ENCODE assay signal across 19 cellular contexts in the genomic region with DNA sequence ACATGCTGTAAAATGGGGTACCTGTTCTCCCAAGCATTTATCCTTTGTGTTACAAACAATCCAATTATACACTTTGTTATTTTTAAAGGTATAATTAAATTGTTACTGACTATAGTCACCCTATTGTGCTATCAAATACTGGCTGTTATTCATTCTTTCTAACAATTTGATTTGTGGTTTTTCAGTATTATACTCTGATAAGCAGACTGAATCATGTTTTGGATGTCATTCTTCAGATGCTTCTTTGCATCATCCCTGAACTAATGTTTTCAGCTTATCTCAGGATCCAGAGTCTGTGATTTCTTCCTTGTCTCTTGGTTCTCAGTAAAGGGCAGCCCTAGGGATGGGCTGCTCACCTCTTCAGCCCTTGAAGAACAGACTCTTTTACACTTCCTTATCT.
DNase-seq lines count a peak whose midpoint lies in the region; ATAC-seq and TF ChIP-seq lines count a peak whose summit lies in the region.
"Had no signal": no experiment of that assay in that cellular context is flagged by ENCODE, and none has a peak within 500 bp of the region (broad histone marks: within the 10 kb centered on the region; RNA-seq: fewer than 3 reads in every experiment).

No MANE protein-coding gene starts in this region.

- no peaks in the 10 kb centered on the region; the same call in 1 of the 2 replicates for H3K36me3 Mint-ChIP-seq in WTC11
- H3K36me3 Mint-ChIP-seq in HFFc6 (ENCODE audit: low read depth), result no peaks in the 10 kb centered on the region
- H3K36me3 Mint-ChIP-seq: CD4-positive, CD25-positive, alpha-beta regulatory T cell; IgD-negative memory B cell; T-cell had no signal

- TF ChIP-seq CTCF in WTC11 (IDR thresholded peaks at IDR 0.05) (no peak), HFFc6 (IDR thresholded peaks at IDR 0.05) (no peak)

- H3K4me1 Mint-ChIP-seq in WTC11 (peaks cover 11% of the 10 kb centered on the region), HFFc6 (ENCODE audit: low read depth) (no peaks in the 10 kb centered on the region)
- H3K4me1 Mint-ChIP-seq: CD4-positive, CD25-positive, alpha-beta regulatory T cell; IgD-negative memory B cell; T-cell had no signal

- no peak overlapping the region for H3K4me3 ChIP-seq in adipocyte (ENCODE audit: low read length)

- H3K27ac Mint-ChIP-seq in WTC11 (no peak overlapping the region), HFFc6 (no peak overlapping the region)
- H3K27ac Mint-ChIP-seq: CD4-positive, CD25-positive, alpha-beta regulatory T cell; IgD-negative memory B cell; T-cell had no signal

- H3K9ac ChIP-seq in adipocyte (ENCODE audit: low read length), result no peak overlapping the region

- peaks cover 12% of the 10 kb centered on the region for H3K4me1 ChIP-seq in adipocyte (ENCODE audit: control insufficient read depth, insufficient read depth, low read length)

- H3K9me3 ChIP-seq in adipocyte (ENCODE audit: control insufficient read depth, low read length), result no peaks in the 10 kb centered on the region

- no peaks in the 10 kb centered on the region for H3K27me3 ChIP-seq in adipocyte (replicated peaks; ENCODE audit: control insufficient read depth, insufficient read depth, low read length)

- H3K4me3 Mint-ChIP-seq in WTC11 (no peak overlapping the region), HFFc6 (no peak overlapping the region)
- H3K4me3 Mint-ChIP-seq: CD4-positive, CD25-positive, alpha-beta regulatory T cell; IgD-negative memory B cell; T-cell had no signal

- no peaks in the 10 kb centered on the region for H3K36me3 ChIP-seq in adipocyte (ENCODE audit: control insufficient read depth, insufficient read depth, low read length, severe bottlenecking)

- no peak for ATAC-seq in WTC11
- ATAC-seq: Panc1, T-cell had no signal

- H3K9me3 Mint-ChIP-seq in WTC11, result peaks cover 9% of the 10 kb centered on the region
- H3K9me3 Mint-ChIP-seq in HFFc6, result peaks cover 22% of the 10 kb centered on the region

- DNase-seq in A172 (ENCODE audit: low spot score), result peak; percentile 80
- DNase-seq in EH (ENCODE audit: low read depth), result peak; percentile 20
- DNase-seq in adipocyte (ENCODE audit: low read depth), result peak; percentile 14
- peak; percentile 16 for DNase-seq in kidney tubule cell (ENCODE audit: low spot score)
- DNase-seq in WTC11 (ENCODE audit: low spot score), result no peak
- DNase-seq in HFFc6, result no peak
- DNase-seq in MV-4-11 (lab: John Stamatoyannopoulos, UW), result no peak
- no peak for DNase-seq in middle frontal gyrus (ENCODE audit: extremely low spot score, low spot score)
- DNase-seq: CD4-positive, CD25-positive, alpha-beta regulatory T cell; DND-41; NCI-H1694 treated with DMSO at 0.1 percent for 48 hours; NCI-H2081 treated with DMSO at 0.1 percent for 48 hours; NCI-H510A; NCI-H748 treated with DMSO at 0.1 percent for 48 hours; NK-92 treated with Interleukin-12 subunit alpha and Interleukin-12 subunit beta, amount 100 ng/mL, for 24 hours; SIG-M5; T-cell had no signal

- H3K27me3 Mint-ChIP-seq in WTC11 (ENCODE audit: low read depth), result no peaks in the 10 kb centered on the region
- no peaks in the 10 kb centered on the region for H3K27me3 Mint-ChIP-seq in HFFc6 (ENCODE audit: insufficient read depth)
- H3K27me3 Mint-ChIP-seq: CD4-positive, CD25-positive, alpha-beta regulatory T cell had no signal

- CTCF ChIA-PET in WTC11 (lab: Charles Lee), result no interaction called here

- POLR2A ChIA-PET in WTC11 (lab: Charles Lee), result no interaction called here

TF ChIP-seq in WTC11, 78 proteins besides CTCF, POLR2A, EP300 and RAD21 (continues in another document):
- TF ChIP-seq AR (CRISPR knock-in tag; IDR thresholded peaks at IDR 0.05) (no peak), ZNF396 (CRISPR knock-in tag; IDR thresholded peaks at IDR 0.05; ENCODE audit: borderline replicate concordance) (no peak), ETV6 (CRISPR knock-in tag; IDR thresholded peaks at IDR 0.05) (no peak), NR1H2 (CRISPR knock-in tag; IDR thresholded peaks at IDR 0.05) (no peak), ZNF416 (CRISPR knock-in tag; IDR thresholded peaks at IDR 0.05) (no peak), PRRX2 (CRISPR knock-in tag; IDR thresholded peaks at IDR 0.05) (no peak), CBFB (CRISPR knock-in tag; IDR thresholded peaks at IDR 0.05; ENCODE audit: low read depth) (no peak), TP53 (CRISPR knock-in tag; IDR thresholded peaks at IDR 0.05) (no peak), CREB1 (CRISPR knock-in tag; IDR thresholded peaks at IDR 0.05) (no peak), USF2 (CRISPR knock-in tag; IDR thresholded peaks at IDR 0.05) (no peak)
- TF ChIP-seq, protein P1, sequence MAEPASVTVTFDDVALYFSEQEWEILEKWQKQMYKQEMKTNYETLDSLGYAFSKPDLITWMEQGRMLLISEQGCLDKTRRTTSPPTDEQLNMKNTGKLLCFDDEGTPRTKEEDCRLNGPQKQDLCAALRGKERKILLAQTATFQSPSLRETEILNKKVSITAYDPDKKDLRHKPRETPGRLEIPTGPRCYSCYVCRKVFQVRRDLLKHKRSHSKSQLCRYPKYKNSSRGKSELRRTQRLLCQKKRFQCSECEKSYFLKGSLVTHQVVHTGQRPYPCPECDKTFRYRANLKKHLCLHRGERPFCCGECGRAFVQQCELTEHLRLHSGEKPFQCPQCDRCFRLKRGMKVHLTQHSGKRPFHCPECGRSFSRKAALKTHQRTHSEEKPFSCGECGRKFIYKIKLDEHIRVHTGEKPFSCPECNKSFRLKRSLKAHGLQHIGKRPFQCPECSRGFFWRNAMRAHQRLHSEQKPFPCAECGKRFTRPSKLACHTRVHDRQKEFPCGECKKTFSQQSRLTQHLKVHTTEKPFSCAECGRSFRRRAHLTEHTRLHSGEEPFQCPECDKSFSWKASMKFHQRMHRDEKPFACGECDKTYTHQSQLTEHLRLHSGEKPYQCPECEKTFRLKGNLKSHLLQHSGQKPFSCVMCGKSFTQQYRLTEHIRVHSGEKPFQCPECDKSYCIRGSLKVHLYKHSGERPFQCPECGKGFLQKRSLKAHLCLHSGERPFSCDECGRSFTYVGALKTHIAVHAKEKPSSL (CRISPR knock-in tag; conservative IDR thresholded peaks at IDR 0.05), result no peak
- TF ChIP-seq, protein P2, sequence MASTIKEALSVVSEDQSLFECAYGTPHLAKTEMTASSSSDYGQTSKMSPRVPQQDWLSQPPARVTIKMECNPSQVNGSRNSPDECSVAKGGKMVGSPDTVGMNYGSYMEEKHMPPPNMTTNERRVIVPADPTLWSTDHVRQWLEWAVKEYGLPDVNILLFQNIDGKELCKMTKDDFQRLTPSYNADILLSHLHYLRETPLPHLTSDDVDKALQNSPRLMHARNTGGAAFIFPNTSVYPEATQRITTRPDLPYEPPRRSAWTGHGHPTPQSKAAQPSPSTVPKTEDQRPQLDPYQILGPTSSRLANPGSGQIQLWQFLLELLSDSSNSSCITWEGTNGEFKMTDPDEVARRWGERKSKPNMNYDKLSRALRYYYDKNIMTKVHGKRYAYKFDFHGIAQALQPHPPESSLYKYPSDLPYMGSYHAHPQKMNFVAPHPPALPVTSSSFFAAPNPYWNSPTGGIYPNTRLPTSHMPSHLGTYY (CRISPR knock-in tag; IDR thresholded peaks at IDR 0.05), result no peak

Comparison
In these comparisons a context has a peak if more than half of its experiments do, and no peak if none do; other contexts are left out.
1. DNase-seq: peak in A172 (single experiment), EH (single experiment), adipocyte (single experiment) and kidney tubule cell (single experiment); none in WTC11 (single experiment), HFFc6 (single experiment), MV-4-11 (single experiment) and middle frontal gyrus (single experiment).